In the genomic region with DNA sequence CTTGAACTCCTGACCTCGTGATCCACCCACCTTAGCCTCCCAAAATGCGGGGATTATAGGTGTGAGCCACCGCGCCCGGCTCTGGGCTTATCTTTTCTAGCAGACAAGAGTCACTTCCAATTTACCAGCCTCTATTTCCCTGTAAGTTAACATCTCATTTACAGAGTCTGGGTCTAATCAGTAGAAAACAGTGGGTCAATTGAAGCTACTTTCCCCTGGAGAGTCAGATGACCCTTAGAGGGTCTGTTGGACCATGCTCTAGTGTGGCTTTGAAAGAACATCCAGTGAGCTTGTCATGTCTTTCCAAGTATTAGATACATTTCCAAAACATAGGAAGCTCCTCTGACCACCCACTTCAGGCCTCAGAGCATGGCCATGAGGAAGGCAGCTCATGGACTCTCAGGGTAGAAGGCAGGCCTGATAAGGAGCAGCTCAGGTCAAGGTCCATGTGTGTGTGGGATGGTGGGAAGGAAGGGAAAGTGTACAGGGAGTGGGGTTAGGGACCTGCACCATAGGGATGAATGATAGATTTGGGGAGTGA, we compare ENCODE assay signal across 27 cellular contexts. TPM values are rescaled to one million over a fixed set of nuclear protein-coding genes. Genes with fewer than 3 reads are reported as not detected.
"Had no signal": no experiment of that assay in that cellular context is flagged by ENCODE, and none has a peak within 500 bp of the region (broad histone marks: within the 10 kb centered on the region; RNA-seq: fewer than 3 reads in every experiment).

No MANE protein-coding gene starts in this region.

- DNase-seq: activated CD4-positive, alpha-beta T cell treated with anti-CD3 and anti-CD28 coated beads for 48 hours; activated naive CD4-positive, alpha-beta T cell treated with Interleukin-2 at 50 U/mL for 16 hours; activated naive CD8-positive, alpha-beta T cell treated with anti-CD3 and anti-CD28 coated beads, Interleukin-2, amount 10 ng/mL, durations not matched to agents 7 days and 5 days; activated T-cell treated with anti-CD3 and anti-CD28 coated beads, Interleukin-2, amount 50 U/mL, for 1 hour; amniotic stem cell; central memory CD4-positive, alpha-beta T cell; dermis blood vessel endothelial cell; effector CD4-positive, alpha-beta T cell; foreskin keratinocyte; heart left ventricle; hypothalamus; immature natural killer cell; kidney; lower lobe of right lung; mesendoderm; stimulated activated CD4-positive, alpha-beta T cell treated with anti-CD3 and anti-CD28 coated beads, Interleukin-15, amount 100 ng/mL, for 24 hours; stimulated activated naive CD8-positive, alpha-beta T cell treated with anti-CD3 and anti-CD28 coated beads, Interleukin-15, Interleukin-2, amounts not matched to agents 100 U/mL and 50 U/mL, for 24 hours; substantia nigra; upper lobe of left lung; WERI-Rb-1 had no signal

- H3K9me3 Mint-ChIP-seq: activated naive CD8-positive, alpha-beta T cell treated with anti-CD3 and anti-CD28 coated beads, Interleukin-2, amount 10 ng/mL, durations not matched to agents 7 days and 5 days; natural killer cell treated with Interleukin-12 subunit alpha and Interleukin-12 subunit beta and Interleukin-15 and Interleukin-18, amount 100 ng/mL, for 72 hours had no signal

- H3K36me3 Mint-ChIP-seq: activated naive CD8-positive, alpha-beta T cell treated with anti-CD3 and anti-CD28 coated beads, Interleukin-2, amount 10 ng/mL, durations not matched to agents 7 days and 5 days; natural killer cell treated with Interleukin-12 subunit alpha and Interleukin-12 subunit beta and Interleukin-15 and Interleukin-18, amount 100 ng/mL, for 72 hours had no signal

- H3K27ac Mint-ChIP-seq: activated naive CD8-positive, alpha-beta T cell treated with anti-CD3 and anti-CD28 coated beads, Interleukin-2, amount 10 ng/mL, durations not matched to agents 7 days and 5 days; immature natural killer cell; natural killer cell treated with Interleukin-12 subunit alpha and Interleukin-12 subunit beta and Interleukin-15 and Interleukin-18, amount 100 ng/mL, for 72 hours had no signal

- H3K4me3 ChIP-seq: esophagus muscularis mucosa, heart left ventricle, lower lobe of right lung, right atrium auricular region, SK-N-MC, upper lobe of left lung, vagina had no signal

- H3K27me3 Mint-ChIP-seq: activated naive CD8-positive, alpha-beta T cell treated with anti-CD3 and anti-CD28 coated beads, Interleukin-2, amount 10 ng/mL, durations not matched to agents 7 days and 5 days had no signal

- H3K36me3 ChIP-seq: esophagus muscularis mucosa, heart left ventricle, lower lobe of right lung, right atrium auricular region, upper lobe of left lung, vagina, WERI-Rb-1 had no signal

- ATAC-seq: activated CD4-positive, CD25-positive, alpha-beta regulatory T cell treated with anti-CD3 and anti-CD28 coated beads, Interleukin-2, amount 50 U/mL, for 24 hours; foreskin keratinocyte; stimulated activated naive CD8-positive, alpha-beta T cell treated with anti-CD3 and anti-CD28 coated beads, Interleukin-15, Interleukin-2, amounts not matched to agents 100 U/mL and 50 U/mL, for 24 hours had no signal

- H3K27ac ChIP-seq: esophagus muscularis mucosa, foreskin keratinocyte, heart left ventricle, lower lobe of right lung, right atrium auricular region, SK-N-MC, upper lobe of left lung, vagina, WERI-Rb-1 had no signal

- H3K4me3 Mint-ChIP-seq: activated naive CD8-positive, alpha-beta T cell treated with anti-CD3 and anti-CD28 coated beads, Interleukin-2, amount 10 ng/mL, durations not matched to agents 7 days and 5 days; immature natural killer cell; natural killer cell treated with Interleukin-12 subunit alpha and Interleukin-12 subunit beta and Interleukin-15 and Interleukin-18, amount 100 ng/mL, for 72 hours had no signal

- H3K27me3 ChIP-seq: esophagus muscularis mucosa, heart left ventricle, right atrium auricular region, upper lobe of left lung, vagina had no signal

- FAIRE-seq: colon, kidney had no signal

- H3K9me3 ChIP-seq: esophagus muscularis mucosa, lower lobe of right lung, right atrium auricular region, upper lobe of left lung, vagina had no signal

- H3K4me1 Mint-ChIP-seq: immature natural killer cell had no signal

- H3K4me1 ChIP-seq: esophagus muscularis mucosa, foreskin keratinocyte, lower lobe of right lung, right atrium auricular region, upper lobe of left lung, vagina had no signal

RNA-seq across cellular contexts. Expression of a gene that starts 27.6 kb away (rescaled TPM):
- total RNA-seq: foreskin keratinocyte; natural killer cell treated with Interleukin-12 subunit alpha and Interleukin-12 subunit beta and Interleukin-15 and Interleukin-18, amount 100 ng/mL, for 72 hours had no signal
- polyA plus RNA-seq: foreskin keratinocyte, immature natural killer cell had no signal
